ENCODE assay signal across 20 cellular contexts in the genomic region with DNA sequence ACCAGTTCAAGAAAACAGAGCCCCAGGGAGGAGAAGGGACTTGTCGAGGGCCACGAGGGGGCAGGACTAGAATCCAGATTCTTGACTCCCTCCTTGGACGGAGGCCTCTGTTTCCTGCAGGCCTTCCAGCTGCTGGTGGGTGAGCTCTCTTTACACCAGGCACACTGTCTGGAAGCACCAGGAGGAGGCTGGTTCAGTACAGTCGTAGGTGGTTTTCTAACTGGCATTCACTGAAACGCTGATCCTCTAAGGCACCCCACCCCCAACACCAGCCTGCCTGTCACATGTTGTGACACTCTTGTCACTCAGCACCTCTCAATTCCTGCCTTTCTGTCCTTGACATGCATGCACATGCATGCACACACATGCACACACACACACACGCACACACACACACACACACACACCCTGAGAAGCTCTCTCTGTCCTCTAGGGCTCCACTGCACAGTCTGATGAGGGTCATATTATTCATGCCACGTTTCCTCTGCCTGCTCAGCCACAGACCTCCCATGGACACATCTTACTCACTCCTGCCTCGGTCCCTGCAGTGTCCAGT. TPM values are rescaled to one million over a fixed set of nuclear protein-coding genes. Genes with fewer than 3 reads are reported as not detected.
DNase-seq lines count a peak whose midpoint lies in the region; ATAC-seq, FAIRE-seq and TF ChIP-seq lines count a peak whose summit lies in the region.
"Had no signal": no experiment of that assay in that cellular context is flagged by ENCODE, and none has a peak within 500 bp of the region (broad histone marks: within the 10 kb centered on the region; RNA-seq: fewer than 3 reads in every experiment).

No MANE protein-coding gene starts in this region.

- ATAC-seq in HepG2 (peak; percentile 18; the same call in 1 of the 3 replicates), right lobe of liver (no peak), GM21737 (IDR thresholded peaks at IDR 0.05; ENCODE audit: unreplicated experiment) (no peak), GM21390 (IDR thresholded peaks at IDR 0.05; ENCODE audit: unreplicated experiment) (no peak)

- CTCF ChIA-PET in HepG2 (lab: Yijun Ruan, JAX; ENCODE audit: low intra/inter-chr PET ratio, low total read pairs): no interaction called here

- H3K4ac ChIP-seq in mesenchymal stem cell (ENCODE audit: low read depth in 1 of 2, low read length in 2 of 2): no peak overlapping the region

- H3K27me3 ChIP-seq in HepG2 (ENCODE audit: control insufficient read depth in 1 of 2, insufficient read depth in 2 of 2, low read length in 2 of 2) (peaks cover 0 to 2% of the 10 kb centered on the region in 2 experiments; a peak in 1 of 5 replicates), right lobe of liver (no peaks in the 10 kb centered on the region), mesenchymal stem cell (ENCODE audit: control insufficient read depth in 1 of 2, insufficient read depth in 1 of 2, low read length in 2 of 2) (peaks cover 13 to 50% of the 10 kb centered on the region in 2 experiments), ovary (no peaks in the 10 kb centered on the region)
- H3K27me3 ChIP-seq: gastrocnemius medialis, uterus had no signal

- H3K27ac ChIP-seq in HepG2 (ENCODE audit: extremely low read length, insufficient read depth, low read length) (no peak overlapping the region), right lobe of liver (no peak overlapping the region), mesenchymal stem cell (ENCODE audit: low read length, poor library complexity, severe bottlenecking) (no peak overlapping the region), ovary (no peak overlapping the region)
- H3K27ac ChIP-seq: gastrocnemius medialis, uterus had no signal

- H3K79me1 ChIP-seq in mesenchymal stem cell (replicated peaks; ENCODE audit: low read length, poor library complexity, severe bottlenecking): no peaks in the 10 kb centered on the region

- H2AFZ ChIP-seq in HepG2 (ENCODE audit: low read length) (no peak overlapping the region), mesenchymal stem cell (ENCODE audit: low read depth, low read length) (no peak overlapping the region)

- H2BK15ac ChIP-seq in mesenchymal stem cell (ENCODE audit: low read depth, poor library complexity, severe bottlenecking): no peak overlapping the region

- no peaks in the 10 kb centered on the region for H3K4me1 Mint-ChIP-seq in activated naive CD8-positive, alpha-beta T cell treated with anti-CD3 and anti-CD28 coated beads for 36 hours
- H3K4me1 Mint-ChIP-seq: neural crest cell had no signal

- in situ Hi-C loops in HepG2 (cut with HindIII; ENCODE audit: extremely low pct_ligation_motif_present, low pct_unique_long_range_greater_than_20kb): no loop called here

- no peaks in the 10 kb centered on the region for H3K9me3 Mint-ChIP-seq in activated naive CD8-positive, alpha-beta T cell treated with anti-CD3 and anti-CD28 coated beads for 36 hours
- H3K9me3 Mint-ChIP-seq: dendritic cell treated with granulocyte-macrophage colony-stimulating factor and Interleukin-4, amounts not matched to agents 40 ng/mL and 50 ng/mL, for 4 days; neural crest cell had no signal

- H3K36me3 ChIP-seq in HepG2 (replicated peaks in 1 of 2; ENCODE audit: control insufficient read depth in 1 of 2, insufficient read depth in 2 of 2, low read length in 2 of 2) (no peaks in the 10 kb centered on the region), right lobe of liver (no peaks in the 10 kb centered on the region), mesenchymal stem cell (ENCODE audit: control insufficient read depth in 1 of 2, insufficient read depth in 2 of 2, low read depth in 1 of 2, low read length in 2 of 2) (no peaks in the 10 kb centered on the region), ovary (no peaks in the 10 kb centered on the region)
- H3K36me3 ChIP-seq: gastrocnemius medialis, uterus had no signal

- no peak for TF ChIP-seq RAD21 in HepG2 (CRISPR knock-in tag; IDR thresholded peaks at IDR 0.05)

- H3K9ac ChIP-seq in HepG2 (ENCODE audit: insufficient read depth, low read depth, low read length): no peak overlapping the region
- no peak overlapping the region for H3K9ac ChIP-seq in mesenchymal stem cell (ENCODE audit: low read length)

- H3K4me3 Mint-ChIP-seq in activated naive CD8-positive, alpha-beta T cell treated with anti-CD3 and anti-CD28 coated beads for 36 hours: no peak overlapping the region
- H3K4me3 Mint-ChIP-seq: dendritic cell treated with granulocyte-macrophage colony-stimulating factor and Interleukin-4, amounts not matched to agents 40 ng/mL and 50 ng/mL, for 4 days; neural crest cell had no signal

- POLR2A ChIA-PET in HepG2 (lab: Yijun Ruan, JAX): no interaction called here

- intact Hi-C loops in HepG2 (cut with micrococcal nuclease; ENCODE audit: unreplicated experiment) (no loop called here), right lobe of liver (cut with DNase I) (no loop called here), ovary (cut with DNase I) (loop anchor here in 1 of 4 donors (10.0 kb wide), 1 partner anchor 109 kb away; no protein-coding TSS in a partner anchor)

- H4K20me1 ChIP-seq in HepG2 (ENCODE audit: insufficient read depth, low read length): no peaks in the 10 kb centered on the region

- DNase-seq in HepG2 (ENCODE audit: low spot score) (no peak), right lobe of liver (no peak), cardiac fibroblast (ENCODE audit: low read depth in 2 of 2) (peak; percentile 29 to 76), mesenchymal stem cell (peak; percentile 33), ovary (no peak)
- no peak for DNase-seq in activated naive CD8-positive, alpha-beta T cell treated with anti-CD3 and anti-CD28 coated beads for 36 hours
- DNase-seq: ACHN; activated CD8-positive, alpha-beta memory T cell treated with anti-CD3 and anti-CD28 coated beads for 24 hours; activated naive CD4-positive, alpha-beta T cell treated with Interleukin-2 at 50 U/mL for 16 hours; DMS153; gastrocnemius medialis; GOT3; NCI-H1417; NCI-H69; SHP77 treated with DMSO at 0.1 percent for 48 hours; uterus had no signal

- H3K9me3 ChIP-seq in HepG2 (ENCODE audit: low read length) (no peaks in the 10 kb centered on the region), right lobe of liver (no peaks in the 10 kb centered on the region), mesenchymal stem cell (ENCODE audit: control insufficient read depth, low read length) (no peaks in the 10 kb centered on the region), ovary (no peaks in the 10 kb centered on the region)
- H3K9me3 ChIP-seq: gastrocnemius medialis, uterus had no signal

- TF ChIP-seq POLR2A in HepG2 (IDR thresholded peaks at IDR 0.05; ENCODE audit: insufficient read depth in 1 of 2, low read depth in 2 of 2, low read length in 2 of 2) (no peak), right lobe of liver (IDR thresholded peaks at IDR 0.05) (no peak), ovary (IDR thresholded peaks at IDR 0.05) (no peak)

- H3K79me2 ChIP-seq in HepG2 (ENCODE audit: insufficient read depth, low read length): no peaks in the 10 kb centered on the region

- BruUV-seq in HepG2 (replicated peaks; lab: Mats Ljungman, UMichigan): no TSS peak

- TF ChIP-seq CTCF in HepG2 (CRISPR knock-in tag; IDR thresholded peaks at IDR 0.05) (no peak), right lobe of liver (IDR thresholded peaks at IDR 0.05) (no peak), cardiac fibroblast (IDR thresholded peaks at IDR 0.05; ENCODE audit: low read depth, low read length) (peak; percentile 10), ovary (IDR thresholded peaks at IDR 0.05) (no peak)

- H3K23ac ChIP-seq in mesenchymal stem cell (ENCODE audit: low read length in 2 of 2): no peak overlapping the region

- no peak overlapping the region for H3K4me2 ChIP-seq in HepG2 (ENCODE audit: low read depth, low read length)
- no peak overlapping the region for H3K4me2 ChIP-seq in mesenchymal stem cell (ENCODE audit: low read length, poor library complexity, severe bottlenecking)

- no peak overlapping the region for H3K18ac ChIP-seq in mesenchymal stem cell (ENCODE audit: low read depth in 1 of 2, low read length in 2 of 2)

- no peak overlapping the region for H3K14ac ChIP-seq in mesenchymal stem cell (ENCODE audit: low read length in 2 of 2)

- TF ChIP-seq EP300 in HepG2 (IDR thresholded peaks at IDR 0.05; ENCODE audit: low read depth in 2 of 2, low read length in 2 of 2) (no peak), HepG2 (CRISPR knock-in tag; IDR thresholded peaks at IDR 0.05; ENCODE audit: borderline replicate concordance) (no peak), ovary (IDR thresholded peaks at IDR 0.05) (no peak)

- no peak overlapping the region for H3K27ac Mint-ChIP-seq in activated naive CD8-positive, alpha-beta T cell treated with anti-CD3 and anti-CD28 coated beads for 36 hours
- H3K27ac Mint-ChIP-seq: dendritic cell treated with granulocyte-macrophage colony-stimulating factor and Interleukin-4, amounts not matched to agents 40 ng/mL and 50 ng/mL, for 4 days had no signal

- no peaks in the 10 kb centered on the region for H3K4me1 ChIP-seq in HepG2 (ENCODE audit: insufficient read depth, low read length)
- H3K4me1 ChIP-seq in right lobe of liver: no peaks in the 10 kb centered on the region
- peaks cover 19% of the 10 kb centered on the region for H3K4me1 ChIP-seq in mesenchymal stem cell (ENCODE audit: control insufficient read depth, insufficient read depth, low read depth, low read length)
- H3K4me1 ChIP-seq in ovary (ENCODE audit: insufficient read depth): peaks cover 6% of the 10 kb centered on the region
- H3K4me1 ChIP-seq: gastrocnemius medialis, uterus had no signal

- H2BK120ac ChIP-seq in mesenchymal stem cell (ENCODE audit: low read depth, low read length): no peak overlapping the region

- no peak overlapping the region for H2BK5ac ChIP-seq in mesenchymal stem cell (ENCODE audit: low read depth, low read length, poor library complexity, severe bottlenecking)

- H4K91ac ChIP-seq in mesenchymal stem cell (ENCODE audit: low read length): no peak overlapping the region

- no peaks in the 10 kb centered on the region for H3K36me3 Mint-ChIP-seq in activated naive CD8-positive, alpha-beta T cell treated with anti-CD3 and anti-CD28 coated beads for 36 hours

- no peak for FAIRE-seq in HepG2 (lab: Jason Lieb, UNC)

- no peak overlapping the region for H2AK5ac ChIP-seq in mesenchymal stem cell (ENCODE audit: low read length, severe bottlenecking)

- H3K27me3 Mint-ChIP-seq in activated naive CD8-positive, alpha-beta T cell treated with anti-CD3 and anti-CD28 coated beads for 36 hours: no peaks in the 10 kb centered on the region
- H3K27me3 Mint-ChIP-seq: dendritic cell treated with granulocyte-macrophage colony-stimulating factor and Interleukin-4, amounts not matched to agents 40 ng/mL and 50 ng/mL, for 4 days had no signal

- WGBS in HepG2 (ENCODE audit: low lambda C conversion rate): 35% methylated on average over 6 of the region's 8 CpGs
- WGBS in right lobe of liver (ENCODE audit: insufficient coverage, low coverage, low lambda C conversion rate, missing lambda C conversion rate): 39% methylated on average over 8 of the region's 8 CpGs
- 67% methylated on average over 8 of the region's 8 CpGs for WGBS in mesenchymal stem cell
- 46 to 53% (median 51%) methylated on average over 8 of the region's 8 CpGs for WGBS in ovary, 3 donors

- no peak overlapping the region for H2BK12ac ChIP-seq in mesenchymal stem cell (ENCODE audit: low read length in 2 of 2)

- H4K8ac ChIP-seq in mesenchymal stem cell (ENCODE audit: low read length): no peak overlapping the region

- H3K4me3 ChIP-seq in HepG2 (replicated peaks in 1 of 3; ENCODE audit: insufficient read depth in 1 of 3, low read depth in 2 of 3, low read length in 3 of 3) (no peak overlapping the region), right lobe of liver (no peak overlapping the region), cardiac fibroblast (replicated peaks in 1 of 2; ENCODE audit: low read depth in 2 of 2, low read length in 2 of 2) (no peak overlapping the region), mesenchymal stem cell (ENCODE audit: insufficient read depth in 1 of 2, low read depth in 1 of 2, low read length in 2 of 2) (no peak overlapping the region), ovary (no peak overlapping the region)
- H3K4me3 ChIP-seq: gastrocnemius medialis, uterus had no signal

RNA-seq across cellular contexts. Expression of a gene that starts 0.8 kb away (rescaled TPM):
- not detected in 2 replicates for total RNA-seq in HepG2 (2016; rRNA removed; fragmentation: Illumina TruSeq; extraction: Trizol)
- not detected in 2 replicates for total RNA-seq in HepG2 (2016; cell fraction: cytosol; rRNA removed; fragmentation: Illumina TruSeq; extraction: Trizol; ENCODE audit: low read depth)
- not detected in 2 replicates for total RNA-seq in HepG2 (2016; cell fraction: insoluble cytoplasmic fraction; rRNA removed; fragmentation: Illumina TruSeq; extraction: Trizol)
- not detected in 2 replicates for total RNA-seq in HepG2 (2016; cell fraction: membrane; rRNA removed; fragmentation: Illumina TruSeq; extraction: Trizol)
- total RNA-seq in HepG2 (2016; cell fraction: nucleus; rRNA removed; fragmentation: Illumina TruSeq; extraction: Trizol): not detected in 2 replicates
- not detected in 2 replicates for polyA plus RNA-seq in HepG2 (2011; rRNA removed)
- polyA plus RNA-seq in HepG2 (2011; cell fraction: cytosol; rRNA removed): not detected in 2 replicates
- polyA plus RNA-seq in HepG2 (2011; cell fraction: nucleus; rRNA removed): not detected in 2 replicates
- not detected in 2 replicates for polyA plus RNA-seq in HepG2 (2012)
- not detected in 2 replicates for polyA plus RNA-seq in HepG2 (2016; cell fraction: cytosol; fragmentation: Illumina TruSeq; extraction: Trizol; ENCODE audit: low read depth)
- polyA plus RNA-seq in HepG2 (2016; cell fraction: insoluble cytoplasmic fraction; fragmentation: Illumina TruSeq; extraction: Trizol; ENCODE audit: low read depth): not detected in 2 replicates
- not detected in 2 replicates for polyA plus RNA-seq in HepG2 (2016; cell fraction: membrane; fragmentation: Illumina TruSeq; extraction: Trizol; ENCODE audit: low read depth)
- polyA plus RNA-seq in HepG2 (2016; cell fraction: nucleus; fragmentation: Illumina TruSeq; extraction: Trizol; ENCODE audit: insufficient read depth, low read depth): not detected in 2 replicates
- not detected in 2 replicates for polyA minus RNA-seq in HepG2 (2011; rRNA and poly(A)+ RNA removed; ENCODE audit: low replicate concordance)
- not detected in 2 replicates for polyA minus RNA-seq in HepG2 (2011; cell fraction: cytosol; rRNA and poly(A)+ RNA removed)
- polyA minus RNA-seq in HepG2 (2011; cell fraction: nucleus; rRNA and poly(A)+ RNA removed): not detected in 2 replicates
- not detected for total RNA-seq in right lobe of liver
- not detected for polyA plus RNA-seq in mesenchymal stem cell (2013, experiment 1 of 2)
- polyA plus RNA-seq in mesenchymal stem cell (2013, experiment 2 of 2): not detected
- not detected for total RNA-seq in activated naive CD8-positive, alpha-beta T cell treated with anti-CD3 and anti-CD28 coated beads for 36 hours
- total RNA-seq in ovary: under 1 TPM in 1 of 7 donors, not detected in 6; 0.36 TPM
- not detected for polyA plus RNA-seq in ovary
- total RNA-seq: gastrocnemius medialis, neural crest cell, uterus had no signal

RNA-seq across cellular contexts. Expression of a gene that starts 29.2 kb away (rescaled TPM):
- total RNA-seq in HepG2 (2016; rRNA removed; fragmentation: Illumina TruSeq; extraction: Trizol) (not detected in 2 replicates), right lobe of liver (not detected), ovary (1 to 10 TPM in 1 of 7 donors, under 1 TPM in 1, not detected in 5; 0.33 to 1.1 TPM)
- total RNA-seq in HepG2 (2016; cell fraction: cytosol; rRNA removed; fragmentation: Illumina TruSeq; extraction: Trizol; ENCODE audit: low read depth): not detected in 2 replicates
- total RNA-seq in HepG2 (2016; cell fraction: insoluble cytoplasmic fraction; rRNA removed; fragmentation: Illumina TruSeq; extraction: Trizol): not detected in 2 replicates
- not detected in 2 replicates for total RNA-seq in HepG2 (2016; cell fraction: membrane; rRNA removed; fragmentation: Illumina TruSeq; extraction: Trizol)
- total RNA-seq in HepG2 (2016; cell fraction: nucleus; rRNA removed; fragmentation: Illumina TruSeq; extraction: Trizol): not detected in 2 replicates
- polyA plus RNA-seq in HepG2 (2011; rRNA removed) (not detected in 2 replicates), ovary (under 1 TPM in 1 of 2 donors, not detected in 1; 0.15 TPM)
- not detected in 2 replicates for polyA plus RNA-seq in HepG2 (2011; cell fraction: cytosol; rRNA removed)
- polyA plus RNA-seq in HepG2 (2011; cell fraction: nucleus; rRNA removed): not detected in 2 replicates
- polyA plus RNA-seq in HepG2 (2012): not detected in 2 replicates
- polyA plus RNA-seq in HepG2 (2016; cell fraction: cytosol; fragmentation: Illumina TruSeq; extraction: Trizol; ENCODE audit: low read depth): not detected in 2 replicates
- polyA plus RNA-seq in HepG2 (2016; cell fraction: insoluble cytoplasmic fraction; fragmentation: Illumina TruSeq; extraction: Trizol; ENCODE audit: low read depth): not detected in 2 replicates
- polyA plus RNA-seq in HepG2 (2016; cell fraction: membrane; fragmentation: Illumina TruSeq; extraction: Trizol; ENCODE audit: low read depth): not detected in 2 replicates
- not detected in 2 replicates for polyA plus RNA-seq in HepG2 (2016; cell fraction: nucleus; fragmentation: Illumina TruSeq; extraction: Trizol; ENCODE audit: insufficient read depth, low read depth)
- 0.10 TPM in 1 of 2 replicates, not detected in the other for polyA minus RNA-seq in HepG2 (2011; rRNA and poly(A)+ RNA removed; ENCODE audit: low replicate concordance)
- polyA minus RNA-seq in HepG2 (2011; cell fraction: cytosol; rRNA and poly(A)+ RNA removed): not detected in 2 replicates
- not detected in 2 replicates for polyA minus RNA-seq in HepG2 (2011; cell fraction: nucleus; rRNA and poly(A)+ RNA removed)
- not detected for polyA plus RNA-seq in mesenchymal stem cell (2013, experiment 1 of 2)
- polyA plus RNA-seq in mesenchymal stem cell (2013, experiment 2 of 2): not detected
- total RNA-seq in activated naive CD8-positive, alpha-beta T cell treated with anti-CD3 and anti-CD28 coated beads for 36 hours: not detected
- total RNA-seq: gastrocnemius medialis, neural crest cell, uterus had no signal

RNA-seq across cellular contexts. Expression of a gene that starts 56.0 kb away (rescaled TPM):
- total RNA-seq in HepG2 (2016; rRNA removed; fragmentation: Illumina TruSeq; extraction: Trizol): 37.6 and 46.6 TPM in 2 replicates
- total RNA-seq in HepG2 (2016; cell fraction: cytosol; rRNA removed; fragmentation: Illumina TruSeq; extraction: Trizol; ENCODE audit: low read depth): 9.1 and 11.2 TPM in 2 replicates
- total RNA-seq in HepG2 (2016; cell fraction: insoluble cytoplasmic fraction; rRNA removed; fragmentation: Illumina TruSeq; extraction: Trizol): 39.4 and 39.7 TPM in 2 replicates
- 22.6 and 23.6 TPM in 2 replicates for total RNA-seq in HepG2 (2016; cell fraction: membrane; rRNA removed; fragmentation: Illumina TruSeq; extraction: Trizol)
- 28.6 and 33.4 TPM in 2 replicates for total RNA-seq in HepG2 (2016; cell fraction: nucleus; rRNA removed; fragmentation: Illumina TruSeq; extraction: Trizol)
- polyA plus RNA-seq in HepG2 (2011; rRNA removed): 33.8 and 34.4 TPM in 2 replicates
- 20.2 and 30.1 TPM in 2 replicates for polyA plus RNA-seq in HepG2 (2011; cell fraction: cytosol; rRNA removed)
- polyA plus RNA-seq in HepG2 (2011; cell fraction: nucleus; rRNA removed): 36.2 and 51.2 TPM in 2 replicates
- 25.4 and 41.0 TPM in 2 replicates for polyA plus RNA-seq in HepG2 (2012)
- 24.5 and 27.7 TPM in 2 replicates for polyA plus RNA-seq in HepG2 (2016; cell fraction: cytosol; fragmentation: Illumina TruSeq; extraction: Trizol; ENCODE audit: low read depth)
- 95.3 and 116 TPM in 2 replicates for polyA plus RNA-seq in HepG2 (2016; cell fraction: insoluble cytoplasmic fraction; fragmentation: Illumina TruSeq; extraction: Trizol; ENCODE audit: low read depth)
- polyA plus RNA-seq in HepG2 (2016; cell fraction: membrane; fragmentation: Illumina TruSeq; extraction: Trizol; ENCODE audit: low read depth): 36.9 and 39.7 TPM in 2 replicates
- polyA plus RNA-seq in HepG2 (2016; cell fraction: nucleus; fragmentation: Illumina TruSeq; extraction: Trizol; ENCODE audit: insufficient read depth, low read depth): 84.0 and 92.6 TPM in 2 replicates
- 28.0 and 49.7 TPM in 2 replicates for polyA minus RNA-seq in HepG2 (2011; rRNA and poly(A)+ RNA removed; ENCODE audit: low replicate concordance)
- 12.4 and 17.5 TPM in 2 replicates for polyA minus RNA-seq in HepG2 (2011; cell fraction: cytosol; rRNA and poly(A)+ RNA removed)
- 11.7 and 14.2 TPM in 2 replicates for polyA minus RNA-seq in HepG2 (2011; cell fraction: nucleus; rRNA and poly(A)+ RNA removed)
- 10 to 100 TPM in 2 of 6 experiments, 1 to 10 TPM in 4; 4.9 to 17.8 (median 8.6) TPM for total RNA-seq in right lobe of liver
- 28.2 TPM for polyA plus RNA-seq in mesenchymal stem cell (2013, experiment 1 of 2)
- polyA plus RNA-seq in mesenchymal stem cell (2013, experiment 2 of 2): 28.3 TPM
- 10 to 100 TPM; 94.4 to 96.3 TPM for total RNA-seq in activated naive CD8-positive, alpha-beta T cell treated with anti-CD3 and anti-CD28 coated beads for 36 hours
- total RNA-seq in ovary: 10 to 100 TPM in 6 of 7 donors, 1 to 10 TPM in 1; 7.0 to 32.9 (median 20.4) TPM
- polyA plus RNA-seq in ovary: 10 to 100 TPM; 10.5 to 16.4 TPM

Comparison
In these comparisons a context has a peak if more than half of its experiments do, and no peak if none do; other contexts are left out.
1. DNase-seq: peak in cardiac fibroblast (2 of 2) and mesenchymal stem cell (single experiment); none in HepG2 (single experiment), right lobe of liver (0 of 3), activated naive CD8-positive, alpha-beta T cell treated with anti-CD3 and anti-CD28 coated beads for 36 hours (single experiment) and ovary (0 of 5).